ENCODE assay signal across 9 cellular contexts in the genomic region with DNA sequence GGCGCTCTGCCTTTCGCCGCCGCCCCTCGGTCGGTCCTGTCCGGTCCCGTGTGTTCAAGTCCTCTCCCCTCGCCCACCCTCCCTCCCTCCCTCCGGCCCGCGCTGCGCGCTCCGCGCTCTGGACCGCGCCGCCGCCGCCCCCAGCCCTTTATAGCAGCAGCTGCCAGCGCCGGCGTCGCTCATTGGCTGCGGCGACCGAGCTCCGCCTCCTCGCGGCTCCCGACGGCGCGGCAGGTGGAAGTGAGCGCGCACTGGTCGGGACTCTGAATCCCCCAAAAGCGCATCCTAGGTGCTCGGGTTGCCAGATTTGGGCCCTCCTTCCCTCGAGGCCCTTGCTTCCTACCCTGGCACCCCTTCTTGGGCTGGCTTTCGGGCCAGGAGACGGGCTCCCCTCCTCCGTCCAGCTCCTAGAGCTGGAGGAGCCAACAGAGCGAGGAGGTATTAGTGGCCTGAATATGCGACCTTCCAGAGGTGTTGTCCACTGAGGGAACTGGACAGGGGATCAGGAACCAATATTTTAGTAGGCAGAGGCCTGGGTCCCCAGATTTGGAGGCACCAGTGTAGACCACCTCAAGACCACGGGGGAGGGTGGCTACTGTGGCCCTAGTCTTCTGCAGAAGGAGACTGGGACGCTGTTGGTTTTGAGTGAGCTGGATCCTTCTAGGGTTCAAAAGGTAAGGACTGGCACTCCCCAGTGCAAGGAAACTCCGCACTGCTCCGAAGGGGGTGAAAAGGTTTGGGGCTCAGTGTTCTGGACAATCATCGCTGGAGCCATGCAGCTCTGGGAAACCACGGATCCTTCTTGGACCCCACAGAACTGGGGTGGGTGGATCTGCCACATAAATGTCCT. TPM values are rescaled to one million over a fixed set of nuclear protein-coding genes. Genes with fewer than 3 reads are reported as not detected.
DNase-seq lines count a peak whose midpoint lies in the region; TF ChIP-seq lines count a peak whose summit lies in the region.
"Had no signal": no experiment of that assay in that cellular context is flagged by ENCODE, and none has a peak within 500 bp of the region (broad histone marks: within the 10 kb centered on the region; RNA-seq: fewer than 3 reads in every experiment).

ELAVL3 (minus strand) TSS at position 120 of the 850 bp plus-strand sequence. CDS start 438 bp downstream, outside the sequence.

- peaks cover 36% of the 10 kb centered on the region for H3K4me1 Mint-ChIP-seq in dendritic cell treated with granulocyte-macrophage colony-stimulating factor and Interleukin-4, amounts not matched to agents 40 ng/mL and 50 ng/mL, for 4 days (ENCODE audit: low read depth)

- H3K9me3 ChIP-seq in colonic mucosa = no peaks in the 10 kb centered on the region

- intact Hi-C loops in dendritic cell treated with granulocyte-macrophage colony-stimulating factor and Interleukin-4, amounts not matched to agents 40 ng/mL and 50 ng/mL, for 4 days (cut with micrococcal nuclease) = loop anchor here (5.0 kb wide), 1 partner anchor 239 kb away; no protein-coding TSS in a partner anchor
- intact Hi-C loops in colonic mucosa (cut with DNase I) = no loop called here

- no peaks in the 10 kb centered on the region for H3K36me3 ChIP-seq in colonic mucosa

- H3K9ac ChIP-seq in colonic mucosa (ENCODE audit: low read depth in 2 of 2, low read length in 2 of 2) = no peak within 1 kb of the TSS

- H3K9me3 Mint-ChIP-seq in dendritic cell treated with granulocyte-macrophage colony-stimulating factor and Interleukin-4, amounts not matched to agents 40 ng/mL and 50 ng/mL, for 4 days = no peaks in the 10 kb centered on the region

- peak within 1 kb of the TSS; percentile 42 for H3K4me3 ChIP-seq in retinal pigment epithelial cell (ENCODE audit: low read length)
- H3K4me3 ChIP-seq in colonic mucosa = no peak within 1 kb of the TSS

- peaks cover 57% of the 10 kb centered on the region for H3K27me3 Mint-ChIP-seq in dendritic cell treated with granulocyte-macrophage colony-stimulating factor and Interleukin-4, amounts not matched to agents 40 ng/mL and 50 ng/mL, for 4 days

- peak within 1 kb of the TSS; percentile 81 for H3K4me3 Mint-ChIP-seq in dendritic cell treated with granulocyte-macrophage colony-stimulating factor and Interleukin-4, amounts not matched to agents 40 ng/mL and 50 ng/mL, for 4 days

- no peak for TF ChIP-seq CTCF in retinal pigment epithelial cell (conservative IDR thresholded peaks at IDR 0.05; ENCODE audit: low read depth, low read length)
- no peak for TF ChIP-seq CTCF in colonic mucosa (IDR thresholded peaks at IDR 0.05)

- H3K4me1 ChIP-seq in colonic mucosa = peaks cover 15% of the 10 kb centered on the region

- peaks cover 13% of the 10 kb centered on the region for H3K36me3 Mint-ChIP-seq in dendritic cell treated with granulocyte-macrophage colony-stimulating factor and Interleukin-4, amounts not matched to agents 40 ng/mL and 50 ng/mL, for 4 days (ENCODE audit: low read depth)

- peak; percentile 20 for DNase-seq in NCI-H2029 (lab: John Stamatoyannopoulos, UW)
- DNase-seq in NCI-H2029 treated with DMSO at 0.1 percent for 48 hours (lab: John Stamatoyannopoulos, UW) = no peak
- peak; percentile 30 for DNase-seq in NCI-H2196 treated with DMSO at 0.1 percent for 48 hours (lab: John Stamatoyannopoulos, UW; ENCODE audit: unreplicated experiment)
- no peak for DNase-seq in retinal pigment epithelial cell (ENCODE audit: low read depth)
- no peak for DNase-seq in MV-4-11 (lab: John Stamatoyannopoulos, UW)
- no peak for DNase-seq in EL
- no peak for DNase-seq in colonic mucosa

- H3K27me3 ChIP-seq in colonic mucosa = peaks cover 39% of the 10 kb centered on the region

- H3K27ac Mint-ChIP-seq in dendritic cell treated with granulocyte-macrophage colony-stimulating factor and Interleukin-4, amounts not matched to agents 40 ng/mL and 50 ng/mL, for 4 days = peak within 1 kb of the TSS; percentile 86

- no peak within 1 kb of the TSS for H3K27ac ChIP-seq in colonic mucosa

RNA-seq across cellular contexts. Expression of gene ELAVL3, which starts in this region (rescaled TPM):
- total RNA-seq in colonic mucosa = under 1 TPM; 0.25 to 0.50 TPM
- total RNA-seq: RPMI7951 had no signal

Comparison
In these comparisons a context has a peak if more than half of its experiments do, and no peak if none do; other contexts are left out.
1. DNase-seq: peak in NCI-H2029 (single experiment) and NCI-H2196 treated with DMSO at 0.1 percent for 48 hours (single experiment); none in NCI-H2029 treated with DMSO at 0.1 percent for 48 hours (single experiment), retinal pigment epithelial cell (single experiment), MV-4-11 (single experiment), EL (single experiment) and colonic mucosa (single experiment).